1 cellular context compared by ENCODE assay signal in the genomic region with DNA sequence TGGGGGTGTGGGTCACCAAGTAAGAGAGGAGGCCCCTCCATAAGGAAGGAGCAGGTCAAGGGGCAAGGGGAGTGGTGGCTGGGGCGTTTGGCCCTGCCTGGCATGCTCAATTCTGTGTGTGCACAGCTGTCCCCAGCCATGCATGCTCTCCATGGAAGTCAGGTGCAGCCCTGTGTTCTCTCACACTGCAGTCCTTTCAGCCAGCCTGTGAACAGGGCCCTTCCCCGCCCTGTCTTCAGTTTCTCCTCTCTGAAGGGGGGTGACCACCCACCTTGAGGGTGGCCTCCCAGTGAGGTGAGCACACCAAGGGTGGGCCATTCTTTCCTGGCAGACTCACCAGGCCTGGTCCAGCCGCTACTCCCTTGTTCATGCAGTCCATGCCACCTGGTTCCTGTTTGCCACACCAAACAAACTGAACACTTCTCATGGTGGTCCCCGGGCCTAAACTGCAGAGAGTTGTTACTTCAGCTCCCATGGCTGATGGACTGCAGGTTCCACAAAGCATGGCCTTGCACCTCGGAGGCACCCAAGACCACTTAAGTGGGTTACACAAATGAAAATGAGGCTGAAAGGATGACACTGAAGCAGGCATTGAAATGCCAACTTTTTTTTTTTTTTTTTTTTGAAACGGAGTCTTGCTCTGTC.
TF ChIP-seq lines count a peak whose summit lies in the region.

No MANE protein-coding gene starts in this region.

TF ChIP-seq in IMR-90, 13 proteins besides CTCF, POLR2A, EP300 and RAD21:
- no peak for TF ChIP-seq MAZ (IDR thresholded peaks at IDR 0.05; ENCODE audit: borderline replicate concordance, low read depth, low read length)
- no peak for TF ChIP-seq SMC3 (IDR thresholded peaks at IDR 0.05; ENCODE audit: low read depth, low read length)
- TF ChIP-seq USF2 (IDR thresholded peaks at IDR 0.05; ENCODE audit: low read depth, low read length) = no peak
- no peak for TF ChIP-seq MAFK (IDR thresholded peaks at IDR 0.05; ENCODE audit: low read depth, low read length)
- TF ChIP-seq RCOR1 (IDR thresholded peaks at IDR 0.05; ENCODE audit: insufficient replicate concordance, low read length) = no peak
- no peak for TF ChIP-seq NFE2L2 (IDR thresholded peaks at IDR 0.05; ENCODE audit: low read depth, low read length)
TF ChIP-seq in IMR-90: peak in this region for 0.
